8 cellular contexts compared by ENCODE assay signal in genomic region chr2:111461831-111462230, GRCh38.
DNase-seq lines count a peak whose midpoint lies in the region; ATAC-seq, FAIRE-seq and TF ChIP-seq lines count a peak whose summit lies in the region.
"Not testable (repeated sequence)": the region's sequence is repeated elsewhere in the genome, so short reads cannot be mapped to it uniquely, and the experiment has no call there.

No MANE protein-coding gene starts in this region.

- not testable (repeated sequence) for H3K36me3 ChIP-seq in CD4-positive, CD25-positive, alpha-beta regulatory T cell (ENCODE audit: control insufficient read depth, insufficient read depth, low read length); Karpas-422 (ENCODE audit: insufficient read depth, low read length); OCI-LY1 (ENCODE audit: insufficient read depth, low read length); Panc1 (ENCODE audit: control insufficient read depth, insufficient read depth, low read length); K562 (ENCODE audit: control insufficient read depth, insufficient read depth, low read length)

- not testable (repeated sequence) for H3K9me3 Mint-ChIP-seq in CD4-positive, CD25-positive, alpha-beta regulatory T cell; activated T-helper 1 cell treated with anti-CD3 and anti-CD28 coated beads, Interleukin-12 subunit alpha, Interleukin-12 subunit beta, Interleukin-2, Interleukin-4 antibody, amounts not matched to agents 30 ng/mL and 10 ng/mL and 1 ng/mL, durations not matched to agents 14 hours and 24 hours and 36 hours; immature natural killer cell; osteocyte (ENCODE audit: unreplicated experiment)

- H3K27ac ChIP-seq in CD4-positive, CD25-positive, alpha-beta regulatory T cell (ENCODE audit: insufficient read depth, low read length, poor library complexity, severe bottlenecking) = peak overlapping the region; percentile 23
- not testable (repeated sequence) for H3K27ac ChIP-seq in Karpas-422 (ENCODE audit: low read length); K562 (ENCODE audit: extremely low read depth, low read depth, low read length)
- peak overlapping the region; percentile 96 for H3K27ac ChIP-seq in OCI-LY1 (ENCODE audit: low read depth, low read length, poor library complexity, severe bottlenecking)
- H3K27ac ChIP-seq in Panc1 (ENCODE audit: low read length) = peak overlapping the region; percentile 44; the same call in 1 of the 2 replicates

- H3K4me1 ChIP-seq in CD4-positive, CD25-positive, alpha-beta regulatory T cell (ENCODE audit: control insufficient read depth, insufficient read depth, low read length, poor library complexity, severe bottlenecking); Karpas-422 (ENCODE audit: low read length); Panc1 (ENCODE audit: control insufficient read depth, insufficient read depth, low read length); K562 (replicated peaks in 1 of 2; ENCODE audit: control insufficient read depth in 2 of 2, insufficient read depth in 2 of 2, low read length in 2 of 2): not testable (repeated sequence)
- peaks cover 56% of the 10 kb centered on the region for H3K4me1 ChIP-seq in OCI-LY1 (ENCODE audit: insufficient read depth, low read length, severe bottlenecking)

- H3K4me2 ChIP-seq in Karpas-422 (ENCODE audit: low read depth, low read length, poor library complexity, severe bottlenecking); OCI-LY1 (ENCODE audit: low read length); K562 (ENCODE audit: insufficient read depth, low read length): not testable (repeated sequence)

- not testable (repeated sequence) for H3K27me3 Mint-ChIP-seq in CD4-positive, CD25-positive, alpha-beta regulatory T cell; activated T-helper 1 cell treated with anti-CD3 and anti-CD28 coated beads, Interleukin-12 subunit alpha, Interleukin-12 subunit beta, Interleukin-2, Interleukin-4 antibody, amounts not matched to agents 30 ng/mL and 10 ng/mL and 1 ng/mL, durations not matched to agents 14 hours and 24 hours and 36 hours (ENCODE audit: insufficient read depth); immature natural killer cell (ENCODE audit: low read depth in 3 of 3); osteocyte (ENCODE audit: unreplicated experiment)

- not testable (repeated sequence) for TF ChIP-seq RAD21 in K562 (CRISPR knock-in tag; conservative IDR thresholded peaks at IDR 0.05 in 1 of 2, IDR thresholded peaks at IDR 0.05 in 1 of 2)

- H3K79me2 ChIP-seq in Karpas-422 (ENCODE audit: low read length); OCI-LY1 (ENCODE audit: insufficient read depth, low read length): not testable (repeated sequence)
- H3K79me2 ChIP-seq in K562 (ENCODE audit: control insufficient read depth, insufficient read depth, low read length) = peaks cover 67% of the 10 kb centered on the region

- H3K9me3 ChIP-seq in CD4-positive, CD25-positive, alpha-beta regulatory T cell (ENCODE audit: control insufficient read depth in 2 of 2, low read length in 2 of 2); Karpas-422 (ENCODE audit: low read length); OCI-LY1 (ENCODE audit: low read length); Panc1 (ENCODE audit: control insufficient read depth, insufficient read depth, low read depth, low read length); K562 (replicated peaks; ENCODE audit: control insufficient read depth, insufficient read depth, low read depth, low read length): not testable (repeated sequence)

- in situ Hi-C loops in Panc1 (cut with HindIII; ENCODE audit: low pct_unique_long_range_greater_than_20kb, low sequenced_read_pairs); K562 (cut with MboI): not testable (repeated sequence)

- FAIRE-seq in K562 (lab: Jason Lieb, UNC) = not testable (repeated sequence)

- intact Hi-C loops in Panc1 (cut with micrococcal nuclease; ENCODE audit: unreplicated experiment); activated T-helper 1 cell treated with anti-CD3 and anti-CD28 coated beads, Interleukin-12 subunit alpha, Interleukin-12 subunit beta, Interleukin-2, Interleukin-4 antibody, amounts not matched to agents 30 ng/mL and 10 ng/mL and 1 ng/mL, durations not matched to agents 14 hours and 24 hours and 36 hours (cut with micrococcal nuclease); K562 (cut with micrococcal nuclease): not testable (repeated sequence)

- not testable (repeated sequence) for H3K36me3 Mint-ChIP-seq in CD4-positive, CD25-positive, alpha-beta regulatory T cell; activated T-helper 1 cell treated with anti-CD3 and anti-CD28 coated beads, Interleukin-12 subunit alpha, Interleukin-12 subunit beta, Interleukin-2, Interleukin-4 antibody, amounts not matched to agents 30 ng/mL and 10 ng/mL and 1 ng/mL, durations not matched to agents 14 hours and 24 hours and 36 hours (ENCODE audit: low read depth); immature natural killer cell; osteocyte (ENCODE audit: unreplicated experiment)

- CTCF ChIA-PET in Panc1 (lab: Charles Lee); K562 (lab: Yijun Ruan, JAX; ENCODE audit: low intra/inter-chr PET ratio): not testable (repeated sequence)

- BruUV-seq in Panc1 (replicated peaks; lab: Mats Ljungman, UMichigan) = TSS peak; percentile 13
- not testable (repeated sequence) for BruUV-seq in K562 (replicated peaks; lab: Mats Ljungman, UMichigan)

- H3K4me3 Mint-ChIP-seq in CD4-positive, CD25-positive, alpha-beta regulatory T cell = peak overlapping the region in 1 of 4 donors; percentile 32
- H3K4me3 Mint-ChIP-seq in activated T-helper 1 cell treated with anti-CD3 and anti-CD28 coated beads, Interleukin-12 subunit alpha, Interleukin-12 subunit beta, Interleukin-2, Interleukin-4 antibody, amounts not matched to agents 30 ng/mL and 10 ng/mL and 1 ng/mL, durations not matched to agents 14 hours and 24 hours and 36 hours = peak overlapping the region; percentile 47
- not testable (repeated sequence) for H3K4me3 Mint-ChIP-seq in immature natural killer cell; osteocyte (ENCODE audit: unreplicated experiment)

- 100% methylated on average over 1 of the region's 1 CpG for WGBS in K562 (ENCODE audit: insufficient coverage, low coverage, missing lambda C conversion rate)

- not testable (repeated sequence) for H3K4me3 ChIP-seq in CD4-positive, CD25-positive, alpha-beta regulatory T cell (ENCODE audit: low read depth, low read length); Karpas-422 (ENCODE audit: low read length); OCI-LY1 (ENCODE audit: low read depth, low read length, poor library complexity, severe bottlenecking); Panc1 (ENCODE audit: low read depth in 2 of 2, low read length in 2 of 2); K562

- peaks cover 0 to 13% (median 7%) of the 10 kb centered on the region in 4 donors for H3K4me1 Mint-ChIP-seq in CD4-positive, CD25-positive, alpha-beta regulatory T cell
- H3K4me1 Mint-ChIP-seq in activated T-helper 1 cell treated with anti-CD3 and anti-CD28 coated beads, Interleukin-12 subunit alpha, Interleukin-12 subunit beta, Interleukin-2, Interleukin-4 antibody, amounts not matched to agents 30 ng/mL and 10 ng/mL and 1 ng/mL, durations not matched to agents 14 hours and 24 hours and 36 hours (ENCODE audit: low read depth); immature natural killer cell: not testable (repeated sequence)
- H3K4me1 Mint-ChIP-seq in osteocyte (ENCODE audit: unreplicated experiment) = peaks cover 31% of the 10 kb centered on the region

- H3K27me3 ChIP-seq in CD4-positive, CD25-positive, alpha-beta regulatory T cell (ENCODE audit: control insufficient read depth, insufficient read depth, low read length); Karpas-422 (ENCODE audit: low read length); OCI-LY1 (ENCODE audit: insufficient read depth, low read length); Panc1 (ENCODE audit: control insufficient read depth, insufficient read depth, low read length); K562 (ENCODE audit: control insufficient read depth in 2 of 2, insufficient read depth in 2 of 2, low read length in 2 of 2): not testable (repeated sequence)

- POLR2A ChIA-PET in Panc1 (lab: Charles Lee); K562 (lab: Yijun Ruan, JAX): not testable (repeated sequence)

- H3K9me2 ChIP-seq in Karpas-422 (replicated peaks; ENCODE audit: insufficient read depth, low read length); OCI-LY1 (ENCODE audit: low read depth, low read length): not testable (repeated sequence)

- not testable (repeated sequence) for H2AFZ ChIP-seq in Karpas-422 (ENCODE audit: low read length); OCI-LY1 (ENCODE audit: low read length); K562 (ENCODE audit: low read depth, low read length)

- not testable (repeated sequence) for H3F3A ChIP-seq in OCI-LY1 (ENCODE audit: insufficient read depth, low read length)

- TF ChIP-seq EP300 in K562 (IDR thresholded peaks at IDR 0.05; ENCODE audit: low read length) = not testable (repeated sequence)

- TF ChIP-seq CTCF in OCI-LY1 (IDR thresholded peaks at IDR 0.05; ENCODE audit: low read length); Panc1 (IDR thresholded peaks at IDR 0.05); K562 (IDR thresholded peaks at IDR 0.05 in 2 of 3, conservative IDR thresholded peaks at IDR 0.05 in 1 of 3; ENCODE audit: insufficient read depth in 2 of 3, low read depth in 1 of 3, low read length in 3 of 3); osteocyte (IDR thresholded peaks at IDR 0.05): not testable (repeated sequence)

- not testable (repeated sequence) for H3K9me1 ChIP-seq in K562 (ENCODE audit: control insufficient read depth, insufficient read depth, low read length)

- not testable (repeated sequence) for TF ChIP-seq POLR2A in K562 (conservative IDR thresholded peaks at IDR 0.05)

- H3K9ac ChIP-seq in Karpas-422 (ENCODE audit: low read length); OCI-LY1 (ENCODE audit: low read length); K562 (ENCODE audit: insufficient read depth in 1 of 2, low read depth in 2 of 2, low read length in 2 of 2): not testable (repeated sequence)

- H3K27ac Mint-ChIP-seq in CD4-positive, CD25-positive, alpha-beta regulatory T cell = not testable (repeated sequence)
- H3K27ac Mint-ChIP-seq in activated T-helper 1 cell treated with anti-CD3 and anti-CD28 coated beads, Interleukin-12 subunit alpha, Interleukin-12 subunit beta, Interleukin-2, Interleukin-4 antibody, amounts not matched to agents 30 ng/mL and 10 ng/mL and 1 ng/mL, durations not matched to agents 14 hours and 24 hours and 36 hours = peak overlapping the region; percentile 71
- peak overlapping the region in 4 of 6 donors; percentile 28 to 72 (median 42) for H3K27ac Mint-ChIP-seq in immature natural killer cell
- H3K27ac Mint-ChIP-seq in osteocyte (ENCODE audit: unreplicated experiment) = peak overlapping the region; percentile 27

- not testable (repeated sequence) for ATAC-seq in CD4-positive, CD25-positive, alpha-beta regulatory T cell (ENCODE audit: low read depth in 2 of 2); Panc1; K562

- DNase-seq in CD4-positive, CD25-positive, alpha-beta regulatory T cell; Panc1 (ENCODE audit: low read depth, low spot score); activated T-helper 1 cell treated with anti-CD3 and anti-CD28 coated beads, Interleukin-12 subunit alpha, Interleukin-12 subunit beta, Interleukin-2, Interleukin-4 antibody, amounts not matched to agents 30 ng/mL and 10 ng/mL and 1 ng/mL, durations not matched to agents 14 hours and 24 hours and 36 hours (ENCODE audit: low spot score); K562 (ENCODE audit: extremely low read depth in 1 of 4, low spot score in 3 of 4); immature natural killer cell; osteocyte (ENCODE audit: extremely low spot score, unreplicated experiment): not testable (repeated sequence)
- DNase-seq in Karpas-422 = peak; percentile 31

- not testable (repeated sequence) for H4K20me1 ChIP-seq in Karpas-422 (ENCODE audit: insufficient read depth, low read depth, low read length); OCI-LY1 (ENCODE audit: insufficient read depth, low read length); K562 (replicated peaks; ENCODE audit: control insufficient read depth, insufficient read depth, low read length)
